8 cellular contexts compared by ENCODE assay signal in genomic region chr19:39833464-39834286, GRCh38. TPM values are rescaled to one million over a fixed set of nuclear protein-coding genes. Genes with fewer than 3 reads are reported as not detected.
DNase-seq lines count a peak whose midpoint lies in the region; ATAC-seq and TF ChIP-seq lines count a peak whose summit lies in the region.

DYRK1B (minus strand) TSS chr19:39834162; CDS start chr19:39831867, 2,295 bp downstream.

- no peaks in the 10 kb centered on the region for H3K27me3 ChIP-seq in colonic mucosa
- no peaks in the 10 kb centered on the region for H3K27me3 ChIP-seq in kidney epithelial cell (ENCODE audit: control insufficient read depth, insufficient read depth, low read length)

- peak within 1 kb of the TSS; percentile 99 for H3K4me3 ChIP-seq in colonic mucosa
- H3K4me3 ChIP-seq in kidney epithelial cell (ENCODE audit: low read depth, low read length), result peak within 1 kb of the TSS; percentile 82

- no peak for TF ChIP-seq CTCF in colonic mucosa (IDR thresholded peaks at IDR 0.05)
- no peak for TF ChIP-seq CTCF in kidney epithelial cell (IDR thresholded peaks at IDR 0.05; ENCODE audit: insufficient read depth, low read length, poor library complexity, severe bottlenecking)

- intact Hi-C loops in colonic mucosa (cut with DNase I), result no loop called here

- ATAC-seq in HG03039 (IDR thresholded peaks at IDR 0.05; ENCODE audit: unreplicated experiment), result peak; percentile 75

- DNase-seq in SIG-M5 treated with dmso at 0.1 percent for 504 hours (lab: John Stamatoyannopoulos, UW; ENCODE audit: unreplicated experiment) (peak; percentile 68), SIG-M5 (lab: John Stamatoyannopoulos, UW) (no peak), NCI-H2171 treated with DMSO at 0.1 percent for 48 hours (lab: John Stamatoyannopoulos, UW) (peak; percentile 96), colonic mucosa (peak; percentile 97), kidney epithelial cell (ENCODE audit: low read depth) (peak; percentile 91)
- DNase-seq in activated CD4-positive, alpha-beta T cell treated with anti-CD3 and anti-CD28 coated beads for 48 hours, result peak; percentile 97
- peak; percentile 91 to 95 for DNase-seq in stimulated activated CD4-positive, alpha-beta T cell treated with anti-CD3 and anti-CD28 coated beads, Interleukin-15, amount 100 ng/mL, for 1 hour (ENCODE audit: low read depth in 1 of 2, low spot score in 1 of 2)

- peak within 1 kb of the TSS; percentile 82 for H3K27ac ChIP-seq in colonic mucosa

- no peaks in the 10 kb centered on the region for H3K9me3 ChIP-seq in colonic mucosa

- peaks cover 4% of the 10 kb centered on the region for H3K4me1 ChIP-seq in colonic mucosa

- H3K36me3 ChIP-seq in colonic mucosa (peaks cover 16% of the 10 kb centered on the region), kidney epithelial cell (ENCODE audit: control insufficient read depth, insufficient read depth, low read length) (peaks cover 4% of the 10 kb centered on the region)

- peak within 1 kb of the TSS; percentile 77 to 79 for H3K9ac ChIP-seq in colonic mucosa (ENCODE audit: low read depth in 2 of 2, low read length in 2 of 2)

RNA-seq across cellular contexts. Expression of gene DYRK1B, which starts in this region (rescaled TPM):
- total RNA-seq in colonic mucosa, result 10 to 100 TPM; 11.8 to 12.7 TPM
- 19.3 and 26.6 TPM in 2 replicates for total RNA-seq in kidney epithelial cell
